ENCODE assay signal across 6 cellular contexts in the genomic region with DNA sequence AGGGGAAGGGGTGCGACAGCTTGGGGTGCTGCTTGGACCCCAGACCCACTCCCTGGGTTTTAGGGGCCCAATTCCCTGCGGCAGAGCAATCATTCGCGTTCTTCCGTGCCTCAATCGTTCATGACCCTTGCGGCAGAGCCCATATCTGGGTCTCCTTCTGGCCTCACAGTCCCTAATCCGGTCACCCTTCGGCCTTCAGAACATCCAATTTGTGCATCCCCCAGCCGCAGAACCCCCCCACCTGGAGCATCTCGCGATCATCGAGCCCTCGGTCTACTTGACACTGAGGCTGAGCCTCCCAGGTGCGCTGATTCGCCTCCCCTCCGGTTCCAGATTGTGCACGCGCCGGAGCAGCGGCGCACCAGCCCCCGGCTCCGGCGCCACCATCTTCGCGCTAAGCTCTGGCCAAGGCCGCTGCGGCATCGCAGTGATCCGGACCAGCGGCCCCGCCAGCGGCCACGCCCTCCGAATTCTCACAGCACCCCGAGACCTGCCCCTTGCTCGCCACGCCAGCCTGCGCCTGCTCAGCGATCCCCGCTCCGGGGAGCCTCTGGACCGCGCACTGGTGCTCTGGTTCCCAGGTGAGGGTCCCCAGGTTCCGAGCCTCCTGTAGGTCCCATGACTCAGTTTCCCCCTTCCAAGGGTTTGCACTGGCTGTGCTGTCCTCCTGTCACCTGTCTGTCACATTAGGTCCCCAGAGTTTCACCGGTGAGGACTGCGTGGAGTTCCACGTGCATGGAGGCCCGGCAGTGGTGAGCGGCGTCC. TPM values are rescaled to one million over a fixed set of nuclear protein-coding genes. Genes with fewer than 3 reads are reported as not detected.
DNase-seq lines count a peak whose midpoint lies in the region; ATAC-seq and TF ChIP-seq lines count a peak whose summit lies in the region.

No MANE protein-coding gene starts in this region.

- ATAC-seq in GM18873 (IDR thresholded peaks at IDR 0.05; ENCODE audit: low FRiP score, unreplicated experiment): no peak

- peak overlapping the region; percentile 46; the same call in 1 of the 2 replicates for H2AFZ ChIP-seq in OCI-LY7 (ENCODE audit: low read length)

- BruUV-seq in OCI-LY7 (replicated peaks; lab: Mats Ljungman, UMichigan): TSS peak; percentile 56

- H3K4me2 ChIP-seq in OCI-LY7 (ENCODE audit: low read length): peak overlapping the region; percentile 71

- TF ChIP-seq CTCF in GM12864 (IDR thresholded peaks at IDR 0.05; ENCODE audit: low read depth, low read length, missing control alignments) (no peak), OCI-LY7 (conservative IDR thresholded peaks at IDR 0.05; ENCODE audit: low read length) (no peak), epithelial cell of proximal tubule (conservative IDR thresholded peaks at IDR 0.05; ENCODE audit: low read depth, low read length) (no peak)

- H3K36me3 ChIP-seq in OCI-LY7 (ENCODE audit: insufficient read depth, low read length): peaks cover 32% of the 10 kb centered on the region

- H3K4me1 ChIP-seq in OCI-LY7 (ENCODE audit: insufficient read depth, low read length, poor library complexity, severe bottlenecking): peaks cover 37% of the 10 kb centered on the region

- H3K4me3 ChIP-seq in GM12864 (ENCODE audit: low read depth, low read length): peak overlapping the region; percentile 63
- H3K4me3 ChIP-seq in OCI-LY7 (ENCODE audit: low read depth, low read length, poor library complexity, severe bottlenecking): peak overlapping the region; percentile 83
- H3K4me3 ChIP-seq in epithelial cell of proximal tubule (ENCODE audit: low read depth, low read length): peak overlapping the region; percentile 98

- peaks cover 7% of the 10 kb centered on the region; the same call in 1 of the 2 replicates for H4K20me1 ChIP-seq in OCI-LY7 (ENCODE audit: insufficient read depth, low read length)

- H3K9me3 ChIP-seq in OCI-LY7 (ENCODE audit: low read length): no peaks in the 10 kb centered on the region

- H3K79me2 ChIP-seq in OCI-LY7 (ENCODE audit: insufficient read depth, low read depth, low read length): peaks cover 12% of the 10 kb centered on the region; the same call in 1 of the 2 replicates

- H3K9me2 ChIP-seq in OCI-LY7 (ENCODE audit: insufficient read depth, low read length): no peaks in the 10 kb centered on the region

- intact Hi-C loops in OCI-LY7 (cut with micrococcal nuclease; ENCODE audit: unreplicated experiment): no loop called here

- no peak for DNase-seq in GM12864 (ENCODE audit: low read depth)
- peak; percentile 74 for DNase-seq in OCI-LY7 (ENCODE audit: low spot score)
- DNase-seq in epithelial cell of proximal tubule (ENCODE audit: low read depth): no peak
- peak; percentile 38 for DNase-seq in stimulated activated CD4-positive, alpha-beta T cell treated with anti-CD3 and anti-CD28 coated beads, Interleukin-12 subunit alpha, Interleukin-12 subunit beta, amount 100 ng/mL, for 4 hours
- DNase-seq in NCI-H1436 (lab: John Stamatoyannopoulos, UW): no peak

- H3K27ac ChIP-seq in OCI-LY7 (ENCODE audit: low read depth, low read length, poor library complexity, severe bottlenecking): peak overlapping the region; percentile 88

- POLR2A ChIA-PET in OCI-LY7 (lab: Charles Lee): interaction anchor here (0.6 to 1.2 kb wide), 3 partner anchors 19 to 82 kb away, joined by 3 read pairs; partner anchors contain the start of gene MVB12A

- CTCF ChIA-PET in OCI-LY7 (lab: Charles Lee; ENCODE audit: unreplicated experiment): no interaction called here

RNA-seq across cellular contexts. Expression of gene GTPBP3, which starts 0.5 kb away (rescaled TPM):
- total RNA-seq in OCI-LY7 (2014; rRNA removed; shearing (Covaris generic)): 83.2 and 103 TPM in 2 replicates
- total RNA-seq in OCI-LY7 (2022) (104 and 113 TPM in 2 replicates), epithelial cell of proximal tubule (22.7 and 79.5 TPM in 2 replicates)

RNA-seq across cellular contexts. Expression of gene ANO8, which starts 3.2 kb away (rescaled TPM):
- total RNA-seq in OCI-LY7 (2014; rRNA removed; shearing (Covaris generic)): 4.3 and 5.9 TPM in 2 replicates
- total RNA-seq in OCI-LY7 (2022) (12.8 and 13.5 TPM in 2 replicates), epithelial cell of proximal tubule (3.3 and 6.6 TPM in 2 replicates)

RNA-seq across cellular contexts. Expression of gene DDA1, which starts 28.5 kb away (rescaled TPM):
- total RNA-seq in OCI-LY7 (2014; rRNA removed; shearing (Covaris generic)): 36.6 and 39.2 TPM in 2 replicates
- 48.8 and 57.9 TPM in 2 replicates for total RNA-seq in OCI-LY7 (2022)
- total RNA-seq in epithelial cell of proximal tubule: 35.6 and 47.0 TPM in 2 replicates

RNA-seq across cellular contexts. Expression of gene MRPL34, which starts 32.2 kb away (rescaled TPM):
- 174 and 182 TPM in 2 replicates for total RNA-seq in OCI-LY7 (2014; rRNA removed; shearing (Covaris generic))
- total RNA-seq in OCI-LY7 (2022): 168 and 173 TPM in 2 replicates
- total RNA-seq in epithelial cell of proximal tubule: 121 and 161 TPM in 2 replicates

RNA-seq across cellular contexts. Expression of gene ABHD8, which starts 34.6 kb away (rescaled TPM):
- 11.6 TPM in 2 replicates for total RNA-seq in OCI-LY7 (2014; rRNA removed; shearing (Covaris generic))
- 17.3 and 18.9 TPM in 2 replicates for total RNA-seq in OCI-LY7 (2022)
- total RNA-seq in epithelial cell of proximal tubule: 10.3 and 20.9 TPM in 2 replicates

Comparison
In these comparisons a context has a peak if more than half of its experiments do, and no peak if none do; other contexts are left out.
1. DNase-seq: peak in OCI-LY7 (single experiment) and stimulated activated CD4-positive, alpha-beta T cell treated with anti-CD3 and anti-CD28 coated beads, Interleukin-12 subunit alpha, Interleukin-12 subunit beta, amount 100 ng/mL, for 4 hours (single experiment); none in GM12864 (single experiment), epithelial cell of proximal tubule (single experiment) and NCI-H1436 (single experiment).
2. Peak in every context shown above with its lines, with median percentiles within 50 percentile points of each other: H3K4me3 ChIP-seq.